1 cellular context compared by ENCODE assay signal in genomic region chr16:2991566-2992261, GRCh38.
TF ChIP-seq lines count a peak whose summit lies in the region.

No MANE protein-coding gene starts in this region.

TF ChIP-seq in HCT116, 20 proteins besides CTCF, POLR2A, EP300 and RAD21:
- TF ChIP-seq ZNF274 (IDR thresholded peaks at IDR 0.05; ENCODE audit: low read depth, low read length) (no peak), EGR1 (IDR thresholded peaks at IDR 0.05; ENCODE audit: low read depth) (no peak), CBX3 (IDR thresholded peaks at IDR 0.05; ENCODE audit: low read depth) (no peak), ZBTB33 (IDR thresholded peaks at IDR 0.05; ENCODE audit: extremely low read depth, insufficient replicate concordance, low read length) (no peak), CEBPB (IDR thresholded peaks at IDR 0.05; ENCODE audit: low read depth) (no peak), YY1 (IDR thresholded peaks at IDR 0.05; ENCODE audit: extremely low read depth, insufficient replicate concordance, low read depth, low read length) (no peak), POLR2AphosphoS5 (IDR thresholded peaks at IDR 0.05; ENCODE audit: low read depth, low read length) (no peak)
TF ChIP-seq in HCT116: peak in this region for 0.
